ENCODE assay signal across 15 cellular contexts in the genomic region with DNA sequence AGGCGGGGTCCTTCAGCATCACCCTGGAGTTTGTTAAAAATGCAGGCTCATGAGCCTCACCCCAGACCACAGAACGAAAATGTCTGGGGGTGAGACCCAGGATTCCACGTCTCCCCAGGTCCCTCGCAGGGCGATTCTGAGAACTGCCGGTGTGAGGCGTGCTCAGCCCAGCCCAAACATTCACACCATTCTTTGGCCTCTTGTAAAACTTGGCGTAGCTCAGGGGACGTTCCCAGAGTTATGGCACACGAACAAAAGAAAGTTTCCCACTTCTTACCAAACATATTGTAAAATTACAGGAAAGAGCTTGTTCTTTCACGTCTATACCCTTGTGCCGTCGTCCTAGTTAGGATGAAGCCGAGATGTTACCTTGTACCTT. TPM values are rescaled to one million over a fixed set of nuclear protein-coding genes. Genes with fewer than 3 reads are reported as not detected.
A peak's percentile ranks its signal among the peaks of the same experiment; 100 is the strongest.
DNase-seq lines count a peak whose midpoint lies in the region; ATAC-seq, FAIRE-seq and TF ChIP-seq lines count a peak whose summit lies in the region.
"Had no signal": no experiment of that assay in that cellular context is flagged by ENCODE, and none has a peak within 500 bp of the region (broad histone marks: within the 10 kb centered on the region; RNA-seq: fewer than 3 reads in every experiment).

No MANE protein-coding gene starts in this region.

- peak; percentile 76 for ATAC-seq in Right ventricle myocardium superior (ENCODE audit: poor library complexity)
- no peak for ATAC-seq in stimulated activated memory B cell treated with anti-CD40 and anti-IgM and Interleukin-4, amounts not matched to agents 10 μg/mL and 1 μg/mL and 100 μg/mL, for 72 hours
- no peak for ATAC-seq in omental fat pad (ENCODE audit: low FRiP score)

- no peak overlapping the region for H3K9ac ChIP-seq in kidney (ENCODE audit: low read length in 2 of 2)
- H3K9ac ChIP-seq: parathyroid adenoma had no signal

- H3K4me1 ChIP-seq in sigmoid colon (peaks cover 0 to 100% (median 95%) of the 10 kb centered on the region in 4 donors), kidney (ENCODE audit: control insufficient read depth in 1 of 2, insufficient read depth in 1 of 2, low read depth in 1 of 2, low read length in 2 of 2) (peaks cover 11 to 18% of the 10 kb centered on the region in 2 donors)
- H3K4me1 ChIP-seq: parathyroid adenoma had no signal

- H3K27ac ChIP-seq in sigmoid colon (peak overlapping the region; percentile 38 to 97 (median 67)), kidney (ENCODE audit: low read depth in 2 of 2, low read length in 2 of 2) (no peak overlapping the region)
- H3K27ac ChIP-seq: parathyroid adenoma had no signal

- DNase-seq in Daoy (ENCODE audit: low read depth) = peak; percentile 29
- DNase-seq in activated naive CD8-positive, alpha-beta T cell treated with anti-CD3 and anti-CD28 coated beads for 36 hours = no peak
- DNase-seq in Right ventricle myocardium superior = peak; percentile 62
- no peak for DNase-seq in sigmoid colon
- no peak for DNase-seq in NCI-H2196 (lab: John Stamatoyannopoulos, UW; ENCODE audit: unreplicated experiment)
- no peak for DNase-seq in kidney
- no peak for DNase-seq in omental fat pad (ENCODE audit: low spot score)
- DNase-seq: activated CD4-positive, alpha-beta T cell treated with anti-CD3 and anti-CD28 coated beads for 1 hour; NCI-H82; stimulated activated naive CD4-positive, alpha-beta T cell treated with Interleukin-2 at 50 U/mL for 16 hours had no signal

- TF ChIP-seq CTCF in sigmoid colon (IDR thresholded peaks at IDR 0.05) (peak in 3 of 4 experiments; percentile 25 to 47 (median 40)), kidney (IDR thresholded peaks at IDR 0.05; ENCODE audit: borderline replicate concordance, extremely low read depth, insufficient read depth) (no peak), omental fat pad (IDR thresholded peaks at IDR 0.05) (no peak)

- no peak for FAIRE-seq in kidney (lab: Jason Lieb, UNC)

- peak overlapping the region; percentile 51 for H3K27ac Mint-ChIP-seq in activated naive CD8-positive, alpha-beta T cell treated with anti-CD3 and anti-CD28 coated beads for 36 hours
- no peak overlapping the region for H3K27ac Mint-ChIP-seq in stimulated activated memory B cell treated with anti-CD40 and anti-IgM and Interleukin-4, amounts not matched to agents 10 μg/mL and 1 μg/mL and 100 μg/mL, for 72 hours

- H3K36me3 Mint-ChIP-seq in activated naive CD8-positive, alpha-beta T cell treated with anti-CD3 and anti-CD28 coated beads for 36 hours = peaks cover 44% of the 10 kb centered on the region
- peaks cover 16% of the 10 kb centered on the region for H3K36me3 Mint-ChIP-seq in stimulated activated memory B cell treated with anti-CD40 and anti-IgM and Interleukin-4, amounts not matched to agents 10 μg/mL and 1 μg/mL and 100 μg/mL, for 72 hours

- WGBS in sigmoid colon, 2 donors = 17 to 44% methylated on average over 14 of the region's 14 CpGs

- peaks cover 0 to 4% (median 0%) of the 10 kb centered on the region in 4 donors for H3K36me3 ChIP-seq in sigmoid colon
- H3K36me3 ChIP-seq in kidney (ENCODE audit: control insufficient read depth in 1 of 2, insufficient read depth in 2 of 2, low read length in 2 of 2) = no peaks in the 10 kb centered on the region
- H3K36me3 ChIP-seq: HAP-1 had no signal

- peak in 3 of 4 donors; percentile 12 to 76 (median 61) for TF ChIP-seq EP300 in sigmoid colon (IDR thresholded peaks at IDR 0.05)

- no peak for TF ChIP-seq POLR2A in sigmoid colon (IDR thresholded peaks at IDR 0.05)

- H3K27me3 Mint-ChIP-seq in activated naive CD8-positive, alpha-beta T cell treated with anti-CD3 and anti-CD28 coated beads for 36 hours = no peaks in the 10 kb centered on the region
- H3K27me3 Mint-ChIP-seq in stimulated activated memory B cell treated with anti-CD40 and anti-IgM and Interleukin-4, amounts not matched to agents 10 μg/mL and 1 μg/mL and 100 μg/mL, for 72 hours = no peaks in the 10 kb centered on the region

- peak overlapping the region; percentile 62 for H3K4me3 Mint-ChIP-seq in activated naive CD8-positive, alpha-beta T cell treated with anti-CD3 and anti-CD28 coated beads for 36 hours
- no peak overlapping the region for H3K4me3 Mint-ChIP-seq in stimulated activated memory B cell treated with anti-CD40 and anti-IgM and Interleukin-4, amounts not matched to agents 10 μg/mL and 1 μg/mL and 100 μg/mL, for 72 hours

- H3K4me3 ChIP-seq in sigmoid colon (peak overlapping the region in 2 of 4 donors; percentile 0 to 23), kidney (ENCODE audit: low read length in 2 of 2) (no peak overlapping the region)
- H3K4me3 ChIP-seq: HAP-1 had no signal

- H3K9me3 ChIP-seq in sigmoid colon (no peaks in the 10 kb centered on the region), kidney (ENCODE audit: control insufficient read depth in 1 of 2, low read length in 2 of 2) (no peaks in the 10 kb centered on the region)
- H3K9me3 ChIP-seq: HAP-1 had no signal

- peaks cover 5% of the 10 kb centered on the region for H3K9me3 Mint-ChIP-seq in activated naive CD8-positive, alpha-beta T cell treated with anti-CD3 and anti-CD28 coated beads for 36 hours
- H3K9me3 Mint-ChIP-seq in stimulated activated memory B cell treated with anti-CD40 and anti-IgM and Interleukin-4, amounts not matched to agents 10 μg/mL and 1 μg/mL and 100 μg/mL, for 72 hours = peaks cover 9% of the 10 kb centered on the region

- H3K4me1 Mint-ChIP-seq in activated naive CD8-positive, alpha-beta T cell treated with anti-CD3 and anti-CD28 coated beads for 36 hours = peaks cover 75% of the 10 kb centered on the region
- peaks cover 57% of the 10 kb centered on the region for H3K4me1 Mint-ChIP-seq in stimulated activated memory B cell treated with anti-CD40 and anti-IgM and Interleukin-4, amounts not matched to agents 10 μg/mL and 1 μg/mL and 100 μg/mL, for 72 hours

- intact Hi-C loops in Right ventricle myocardium superior (cut with DNase I) = no loop called here
- intact Hi-C loops in sigmoid colon (cut with DNase I) = loop anchor here (5.0 kb wide), 1 partner anchor 63 kb away; no protein-coding TSS in a partner anchor
- intact Hi-C loops in kidney (cut with DNase I) = no loop called here

- H3K27me3 ChIP-seq in sigmoid colon = no peaks in the 10 kb centered on the region

RNA-seq across cellular contexts. Expression of gene CD99, which starts 12.9 kb away (rescaled TPM):
- 74.0 and 88.6 TPM in 2 replicates for total RNA-seq in Daoy (2014; rRNA removed; shearing (Covaris generic))
- total RNA-seq in activated naive CD8-positive, alpha-beta T cell treated with anti-CD3 and anti-CD28 coated beads for 36 hours = 100 to 1,000 TPM; 112 to 116 TPM
- total RNA-seq in Right ventricle myocardium superior = 310 TPM
- 100 to 1,000 TPM; 197 to 552 (median 326) TPM for total RNA-seq in sigmoid colon
- polyA plus RNA-seq in sigmoid colon = 100 to 1,000 TPM in 2 of 3 donors, 10 to 100 TPM in 1; 77.2 to 285 (median 109) TPM
- 136 TPM for total RNA-seq in kidney
- 125 TPM for polyA plus RNA-seq in kidney (ENCODE audit: insufficient read depth, low read depth, low replicate concordance)
- total RNA-seq in omental fat pad = 100 to 1,000 TPM; 206 to 412 (median 295) TPM

RNA-seq across cellular contexts. Expression of gene XG, which starts 47.9 kb away (rescaled TPM):
- total RNA-seq in Daoy (2014; rRNA removed; shearing (Covaris generic)) = not detected in 2 replicates
- total RNA-seq in activated naive CD8-positive, alpha-beta T cell treated with anti-CD3 and anti-CD28 coated beads for 36 hours = not detected
- total RNA-seq in Right ventricle myocardium superior = 0.35 TPM
- total RNA-seq in sigmoid colon = 1 to 10 TPM in 1 of 4 donors, not detected in 3; 1.1 TPM
- polyA plus RNA-seq in sigmoid colon = under 1 TPM in 1 of 3 donors, not detected in 2; 0.03 TPM
- 0.50 TPM for total RNA-seq in kidney
- 0.43 TPM for polyA plus RNA-seq in kidney (ENCODE audit: insufficient read depth, low read depth, low replicate concordance)
- total RNA-seq in omental fat pad = 1 to 10 TPM in 1 of 4 donors, under 1 TPM in 2, not detected in 1; 0.12 to 3.5 (median 0.28) TPM
- total RNA-seq: epithelial cell of proximal tubule, HT-29 had no signal

Comparison
In these comparisons a context has a peak if more than half of its experiments do, and no peak if none do; other contexts are left out.
1. DNase-seq: peak in Daoy (single experiment) and Right ventricle myocardium superior (single experiment); none in activated naive CD8-positive, alpha-beta T cell treated with anti-CD3 and anti-CD28 coated beads for 36 hours (single experiment), sigmoid colon (single experiment), NCI-H2196 (single experiment), kidney (single experiment) and omental fat pad (single experiment).
2. H3K27ac ChIP-seq: peak in sigmoid colon (4 of 4); none in kidney (0 of 2).
3. CTCF ChIP-seq: peak in sigmoid colon (3 of 4); none in kidney (single experiment) and omental fat pad (0 of 3).